Comparison of ENCODE assay signal across 26 cellular contexts in the genomic region with DNA sequence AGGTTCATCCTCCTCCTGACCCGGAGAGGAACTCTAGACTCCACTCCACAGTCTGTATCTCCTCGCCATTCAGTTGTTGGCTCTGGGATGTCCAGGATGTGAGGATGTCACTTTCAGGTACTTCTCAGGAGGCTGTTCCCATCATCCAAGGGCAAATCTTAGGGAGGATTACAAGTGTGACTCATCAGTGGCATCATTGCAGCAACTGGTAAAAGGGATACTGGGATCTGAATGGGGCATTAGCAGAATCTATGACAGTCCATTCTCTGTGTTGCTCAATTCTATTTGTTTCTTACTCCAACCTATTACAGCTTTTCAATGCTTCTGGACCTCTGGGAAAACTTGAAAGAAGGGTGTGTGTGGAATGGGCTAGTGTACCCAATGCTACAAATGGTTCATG.
"Had no signal": no experiment of that assay in that cellular context is flagged by ENCODE, and none has a peak within 500 bp of the region (broad histone marks: within the 10 kb centered on the region; RNA-seq: fewer than 3 reads in every experiment).

No MANE protein-coding gene starts in this region.

- H3K4me1 ChIP-seq: SJSA1 had no signal

- H3K27ac ChIP-seq: SJSA1 had no signal

- H3K27me3 ChIP-seq: SJSA1 had no signal

- DNase-seq: activated CD4-positive, alpha-beta T cell treated with anti-CD3 and anti-CD28 coated beads for 1 hour; activated CD4-positive, alpha-beta T cell treated with anti-CD3 and anti-CD28 coated beads, Interleukin-2, amount 10 ng/mL, durations not matched to agents 24 days and 14 days; activated CD4-positive, alpha-beta T cell treated with anti-CD3 and anti-CD28 coated beads, Interleukin-2, amount 50 U/mL, for 48 hours; activated CD8-positive, alpha-beta memory T cell treated with anti-CD3 and anti-CD28 coated beads, Interleukin-2, amount 10 ng/mL, durations not matched to agents 7 days and 5 days; activated effector memory CD4-positive, alpha-beta T cell treated with anti-CD3 and anti-CD28 coated beads, Interleukin-2, amount 50 U/mL, for 16 hours; activated naive CD4-positive, alpha-beta T cell treated with Interleukin-2 at 50 U/mL for 16 hours; activated naive CD8-positive, alpha-beta T cell treated with anti-CD3 and anti-CD28 coated beads, Interleukin-2, amount 50 U/mL, for 24 hours; activated T-cell treated with anti-CD3 and anti-CD28 coated beads, Interleukin-2, amount 50 U/mL, for 24 hours; amniotic stem cell; cerebellar nuclear complex; KG1; MM.1S; NCI-H1105; NCI-H1436; NCI-H187; NCI-H2081; NCI-H510A treated with DMSO at 0.1 percent for 48 hours; NCI-H69; NK-92 treated with Interleukin-12 subunit alpha and Interleukin-12 subunit beta, amount 100 ng/mL, for 24 hours; OCI-M1; RPMI8226; SHP77 had no signal

- H3K36me3 ChIP-seq: SJSA1 had no signal

- H3K4me3 ChIP-seq: SJSA1 had no signal

- ATAC-seq: activated CD8-positive, alpha-beta memory T cell treated with anti-CD3 and anti-CD28 coated beads, Interleukin-2, amount 10 ng/mL, durations not matched to agents 7 days and 5 days; activated naive CD4-positive, alpha-beta T cell treated with anti-CD3 and anti-CD28 coated beads, Interleukin-2, amount 50 U/mL, for 72 hours; activated naive CD8-positive, alpha-beta T cell treated with anti-CD3 and anti-CD28 coated beads, Interleukin-2, amount 50 U/mL, for 24 hours; Panc1; WTC11 had no signal

- H3K9me3 ChIP-seq: SJSA1 had no signal
